In genomic region chr2:233121856-233122255, GRCh38 we compare ENCODE assay signal across 29 cellular contexts.
DNase-seq lines count a peak whose midpoint lies in the region; ATAC-seq, FAIRE-seq and TF ChIP-seq lines count a peak whose summit lies in the region.
"Had no signal": no experiment of that assay in that cellular context is flagged by ENCODE, and none has a peak within 500 bp of the region (broad histone marks: within the 10 kb centered on the region; RNA-seq: fewer than 3 reads in every experiment).

No MANE protein-coding gene starts in this region.

- H3K9me3 Mint-ChIP-seq in activated naive CD4-positive, alpha-beta T cell treated with anti-CD3 and anti-CD28 coated beads, Interleukin-2, amount 10 ng/mL, durations not matched to agents 7 days and 5 days, result no peaks in the 10 kb centered on the region
- H3K9me3 Mint-ChIP-seq in naive B cell (peaks cover 0 to 4% (median 0%) of the 10 kb centered on the region in 7 donors), type B pancreatic cell (peaks cover 7% of the 10 kb centered on the region)
- H3K9me3 Mint-ChIP-seq: activated T-helper 17 cell treated with anti-CD3 and anti-CD28 coated beads, Interleukin-2, amount 50 U/mL, for 72 hours; effector memory CD8-positive, alpha-beta T cell; neural progenitor cell had no signal

- H3K36me3 Mint-ChIP-seq in activated naive CD4-positive, alpha-beta T cell treated with anti-CD3 and anti-CD28 coated beads, Interleukin-2, amount 10 ng/mL, durations not matched to agents 7 days and 5 days, result peaks cover 60% of the 10 kb centered on the region
- H3K36me3 Mint-ChIP-seq in naive B cell (peaks cover 16 to 37% of the 10 kb centered on the region in 2 donors), type B pancreatic cell (no peaks in the 10 kb centered on the region)
- H3K36me3 Mint-ChIP-seq: neural progenitor cell had no signal

- TF ChIP-seq EP300 in GM12878 (IDR thresholded peaks at IDR 0.05; ENCODE audit: borderline replicate concordance in 1 of 2, control insufficient read depth in 1 of 2, low read depth in 2 of 2, low read length in 2 of 2), result no peak

- RAD21 ChIA-PET in GM12878 (lab: Charles Lee; ENCODE audit: unreplicated experiment), result interaction anchor here (1.4 to 2.0 kb wide), 2 partner anchors 13 to 35 kb away, joined by 4 to 7 read pairs; no protein-coding TSS in a partner anchor

- SMC1A ChIA-PET in GM12878 (lab: Charles Lee; ENCODE audit: uncharacterized antibody, unreplicated experiment), result interaction anchor here (0.8 to 1.2 kb wide), 5 partner anchors 9 to 79 kb away, joined by 3 to 5 read pairs (median 4); no protein-coding TSS in a partner anchor

- H3K27ac Mint-ChIP-seq in activated naive CD4-positive, alpha-beta T cell treated with anti-CD3 and anti-CD28 coated beads, Interleukin-2, amount 10 ng/mL, durations not matched to agents 7 days and 5 days, result no peak overlapping the region
- H3K27ac Mint-ChIP-seq in naive B cell (peak overlapping the region in 5 of 6 donors; percentile 90 to 100 (median 95)), type B pancreatic cell (no peak overlapping the region)
- H3K27ac Mint-ChIP-seq: activated CD4-positive, alpha-beta T cell treated with anti-CD3 and anti-CD28 coated beads, Interleukin-2, amount 10 ng/mL, durations not matched to agents 24 days and 14 days; activated T-helper 17 cell treated with anti-CD3 and anti-CD28 coated beads, Interleukin-2, amount 50 U/mL, for 72 hours; neural progenitor cell; progenitor cell of endocrine pancreas; T-helper 1 cell treated with Interleukin-12 subunit alpha and Interleukin-12 subunit beta and Interleukin-4 antibody, amounts not matched to agents 30 μg/mL and 1 μg/mL, for 36 hours had no signal

- no peak overlapping the region for H3K27ac ChIP-seq in GM12878 (ENCODE audit: control insufficient read depth, insufficient read depth)
- H3K27ac ChIP-seq: breast epithelium, coronary artery, esophagus squamous epithelium, gastrocnemius medialis, GM23248, neural progenitor cell had no signal

- no peaks in the 10 kb centered on the region for H3K27me3 Mint-ChIP-seq in activated naive CD4-positive, alpha-beta T cell treated with anti-CD3 and anti-CD28 coated beads, Interleukin-2, amount 10 ng/mL, durations not matched to agents 7 days and 5 days
- no peaks in the 10 kb centered on the region for H3K27me3 Mint-ChIP-seq in naive B cell
- no peaks in the 10 kb centered on the region for H3K27me3 Mint-ChIP-seq in type B pancreatic cell
- H3K27me3 Mint-ChIP-seq: activated CD4-positive, alpha-beta T cell treated with anti-CD3 and anti-CD28 coated beads, Interleukin-2, amount 10 ng/mL, durations not matched to agents 24 days and 14 days; activated T-helper 17 cell treated with anti-CD3 and anti-CD28 coated beads, Interleukin-2, amount 50 U/mL, for 72 hours; effector memory CD8-positive, alpha-beta T cell; progenitor cell of endocrine pancreas had no signal

- no peak overlapping the region for H3K9ac ChIP-seq in GM12878 (ENCODE audit: control insufficient read depth, insufficient read depth, low read length)
- H3K9ac ChIP-seq: GM23248, neural progenitor cell had no signal

- CTCF ChIA-PET in activated naive CD4-positive, alpha-beta T cell treated with anti-CD3 and anti-CD28 coated beads, Interleukin-2, amount 10 ng/mL, durations not matched to agents 7 days and 5 days (lab: Charles Lee), result no interaction called here
- CTCF ChIA-PET in GM12878 (lab: Yijun Ruan, JAX), result interaction anchor here (1.1 kb wide), 1 partner anchor 61 kb away, joined by 3 read pairs; no protein-coding TSS in a partner anchor

- no peaks in the 10 kb centered on the region for H3K27me3 ChIP-seq in GM12878 (replicated peaks in 1 of 2; ENCODE audit: control insufficient read depth in 2 of 2, insufficient read depth in 2 of 2, low read length in 1 of 2)
- H3K27me3 ChIP-seq: BE2C, breast epithelium, esophagus squamous epithelium, gastrocnemius medialis, neural progenitor cell, Peyer's patch had no signal

- POLR2A ChIA-PET in GM12878 (lab: Charles Lee), result interaction anchor here (0.7 kb wide), 1 partner anchor 14 kb away, joined by 3 read pairs; no protein-coding TSS in a partner anchor

- H3K79me2 ChIP-seq in GM12878 (ENCODE audit: control insufficient read depth, insufficient read depth, low read length), result peaks cover 45% of the 10 kb centered on the region

- in situ Hi-C loops in GM12878 (cut with MboI), result no loop called here

- WGBS in GM12878 (ENCODE audit: insufficient coverage, insufficient replicate concordance, low lambda C conversion rate, missing lambda C conversion rate), result 87% methylated on average over 13 of the region's 13 CpGs

- H3K9me3 ChIP-seq in GM12878 (replicated peaks; ENCODE audit: control insufficient read depth, insufficient read depth, low read length), result peaks cover 2% of the 10 kb centered on the region; the same call in 1 of the 3 replicates
- H3K9me3 ChIP-seq: BE2C, breast epithelium, esophagus squamous epithelium, gastrocnemius medialis, Peyer's patch had no signal

- DNase-seq in activated naive CD4-positive, alpha-beta T cell treated with anti-CD3 and anti-CD28 coated beads, Interleukin-2, amount 10 ng/mL, durations not matched to agents 7 days and 5 days, result peak; percentile 7
- DNase-seq in activated naive CD4-positive, alpha-beta T cell (lab: John Stamatoyannopoulos, UW), result no peak
- DNase-seq in GM12878 (ENCODE audit: low read depth, low spot score) (no peak), naive B cell (no peak), type B pancreatic cell (ENCODE audit: extremely low spot score, unreplicated experiment) (no peak), SW480 (ENCODE audit: low spot score) (no peak), NAMALWA (ENCODE audit: low spot score) (no peak), Right ventricle myocardium inferior (ENCODE audit: missing footprints) (no peak)
- DNase-seq: activated CD4-positive, alpha-beta T cell treated with anti-CD3 and anti-CD28 coated beads, Interleukin-2, amount 10 ng/mL, durations not matched to agents 24 days and 14 days; amygdala; BE2C; effector memory CD8-positive, alpha-beta T cell; esophagus squamous epithelium; gastrocnemius medialis; GF-D8; GM23248; hypothalamus; Karpas-422; MV-4-11; NCI-H2171; NCI-H524 treated with DMSO at 0.1 percent for 48 hours; Peyer's patch had no signal

- no peak overlapping the region for H3K4me2 ChIP-seq in GM12878 (ENCODE audit: control insufficient read depth, insufficient read depth)
- H3K4me2 ChIP-seq: neural progenitor cell had no signal

- TF ChIP-seq CTCF in GM12878 (IDR thresholded peaks at IDR 0.05 in 2 of 3, conservative IDR thresholded peaks at IDR 0.05 in 1 of 3; ENCODE audit: control insufficient read depth in 2 of 3, extremely low read depth in 1 of 3, insufficient read depth in 1 of 3, low read depth in 3 of 3, low read length in 3 of 3) (no peak), type B pancreatic cell (conservative IDR thresholded peaks at IDR 0.05) (no peak)

- no peak for TF ChIP-seq RAD21 in GM12878 (IDR thresholded peaks at IDR 0.05; ENCODE audit: insufficient read depth, low read depth, low read length)

- H3K4me3 ChIP-seq in GM12878, result no peak overlapping the region
- H3K4me3 ChIP-seq: breast epithelium, coronary artery, esophagus squamous epithelium, gastrocnemius medialis, GM23248, neural progenitor cell, Peyer's patch had no signal

- peaks cover 31% of the 10 kb centered on the region for H3K4me1 Mint-ChIP-seq in activated naive CD4-positive, alpha-beta T cell treated with anti-CD3 and anti-CD28 coated beads, Interleukin-2, amount 10 ng/mL, durations not matched to agents 7 days and 5 days
- H3K4me1 Mint-ChIP-seq in naive B cell (peaks cover 52 to 83% (median 65%) of the 10 kb centered on the region in 3 donors), type B pancreatic cell (ENCODE audit: unreplicated experiment) (peaks cover 4% of the 10 kb centered on the region)
- H3K4me1 Mint-ChIP-seq: neural progenitor cell had no signal

- H3K36me3 ChIP-seq in GM12878 (ENCODE audit: control insufficient read depth in 2 of 2, insufficient read depth in 2 of 2, low read length in 1 of 2), result peaks cover 38 to 48% of the 10 kb centered on the region in 2 experiments
- H3K36me3 ChIP-seq: BE2C, breast epithelium, gastrocnemius medialis, neural progenitor cell had no signal

- no TSS peak for BruUV-seq in GM12878 (replicated peaks; lab: Mats Ljungman, UMichigan)

- H4K20me1 ChIP-seq in GM12878 (ENCODE audit: control insufficient read depth, insufficient read depth), result peaks cover 3% of the 10 kb centered on the region; the same call in 1 of the 2 replicates

- no peak overlapping the region for H3K4me3 Mint-ChIP-seq in activated naive CD4-positive, alpha-beta T cell treated with anti-CD3 and anti-CD28 coated beads, Interleukin-2, amount 10 ng/mL, durations not matched to agents 7 days and 5 days
- H3K4me3 Mint-ChIP-seq in naive B cell (peak overlapping the region in 2 of 8 donors; percentile 22 to 37), type B pancreatic cell (peak overlapping the region; percentile 59)
- H3K4me3 Mint-ChIP-seq: activated CD4-positive, alpha-beta T cell treated with anti-CD3 and anti-CD28 coated beads, Interleukin-2, amount 10 ng/mL, durations not matched to agents 24 days and 14 days; activated T-helper 17 cell treated with anti-CD3 and anti-CD28 coated beads, Interleukin-2, amount 50 U/mL, for 72 hours; effector memory CD8-positive, alpha-beta T cell; neural progenitor cell; T-helper 1 cell treated with Interleukin-12 subunit alpha and Interleukin-12 subunit beta and Interleukin-4 antibody, amounts not matched to agents 30 μg/mL and 1 μg/mL, for 36 hours had no signal

- no peak for FAIRE-seq in GM12878 (lab: Jason Lieb, UNC)
- FAIRE-seq: islet of Langerhans had no signal

- TF ChIP-seq POLR2A in GM12878 (IDR thresholded peaks at IDR 0.05; ENCODE audit: low read depth, low read length), result 0 out of 2 replicates have a peak, but pooled peaks have one; percentile 20

- no peak overlapping the region for H2AFZ ChIP-seq in GM12878 (ENCODE audit: control insufficient read depth, low read depth, low read length)
- H2AFZ ChIP-seq: GM23248, neural progenitor cell had no signal

- intact Hi-C loops in GM12878 (cut with micrococcal nuclease; ENCODE audit: unreplicated experiment) (no loop called here), Right ventricle myocardium inferior (cut with DNase I) (no loop called here)

- ATAC-seq in GM12878, result no peak
- no peak for ATAC-seq in naive B cell (ENCODE audit: low read depth in 2 of 2)
- ATAC-seq in Right ventricle myocardium inferior, result no peak
- ATAC-seq: activated T-helper 17 cell treated with anti-CD3 and anti-CD28 coated beads, Interleukin-2, amount 50 U/mL, for 72 hours; effector memory CD8-positive, alpha-beta T cell; gastrocnemius medialis had no signal

- peaks cover 28% of the 10 kb centered on the region for H3K4me1 ChIP-seq in GM12878 (ENCODE audit: control insufficient read depth, insufficient read depth, low read length)
- H3K4me1 ChIP-seq: BE2C, breast epithelium, esophagus squamous epithelium, gastrocnemius medialis, neural progenitor cell had no signal

TF ChIP-seq in GM12878, 131 proteins besides CTCF, POLR2A, EP300 and RAD21:
- TF ChIP-seq TAF1 (IDR thresholded peaks at IDR 0.05; ENCODE audit: borderline replicate concordance, low read depth, low read length), result no peak
- no peak for TF ChIP-seq IKZF1 (conservative IDR thresholded peaks at IDR 0.05)
- no peak for TF ChIP-seq TCF12 (IDR thresholded peaks at IDR 0.05; ENCODE audit: low read depth, low read length)
- no peak for TF ChIP-seq YY1 (IDR thresholded peaks at IDR 0.05; ENCODE audit: low read depth, low read length)

Comparison
In these comparisons a context has a peak if more than half of its experiments do, and no peak if none do; other contexts are left out.
1. H3K27ac Mint-ChIP-seq: peak in naive B cell (5 of 6); none in activated naive CD4-positive, alpha-beta T cell treated with anti-CD3 and anti-CD28 coated beads, Interleukin-2, amount 10 ng/mL, durations not matched to agents 7 days and 5 days (single experiment) and type B pancreatic cell (single experiment).